Comparison of ENCODE assay signal across 9 cellular contexts in the genomic region with DNA sequence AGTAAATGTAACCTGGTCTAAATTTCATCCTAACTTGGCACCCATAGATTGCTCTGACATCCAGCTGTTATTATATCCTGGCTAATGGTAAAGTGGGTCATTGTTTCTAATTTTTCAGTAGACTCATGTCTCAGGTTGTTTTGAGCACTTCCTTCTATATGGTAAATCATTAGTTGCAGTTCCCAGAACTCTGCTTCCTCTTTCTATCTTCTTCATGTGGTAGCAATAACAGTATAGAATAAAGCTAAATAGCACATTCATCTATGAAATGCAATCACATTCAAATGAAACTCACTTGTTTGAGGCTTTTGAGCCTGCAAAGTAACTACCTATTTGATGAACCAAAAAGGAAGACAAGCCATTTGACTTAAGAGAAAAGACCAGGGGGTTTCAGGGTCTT.
DNase-seq lines count a peak whose midpoint lies in the region; ATAC-seq lines count a peak whose summit lies in the region.
"Had no signal": no experiment of that assay in that cellular context is flagged by ENCODE, and none has a peak within 500 bp of the region (broad histone marks: within the 10 kb centered on the region; RNA-seq: fewer than 3 reads in every experiment).

No MANE protein-coding gene starts in this region.

- H3K9me3 Mint-ChIP-seq in naive thymus-derived CD4-positive, alpha-beta T cell = peaks cover 0 to 2% (median 0%) of the 10 kb centered on the region in 11 donors
- H3K9me3 Mint-ChIP-seq: activated naive CD8-positive, alpha-beta T cell treated with anti-CD3 and anti-CD28 coated beads for 36 hours; effector memory CD8-positive, alpha-beta T cell had no signal

- H3K4me3 ChIP-seq in naive thymus-derived CD4-positive, alpha-beta T cell (ENCODE audit: low read length) = no peak overlapping the region

- peaks cover 0 to 9% (median 0%) of the 10 kb centered on the region in 5 donors for H3K36me3 Mint-ChIP-seq in naive thymus-derived CD4-positive, alpha-beta T cell
- H3K36me3 Mint-ChIP-seq: activated naive CD8-positive, alpha-beta T cell treated with anti-CD3 and anti-CD28 coated beads for 36 hours had no signal

- peaks cover 0 to 27% (median 5%) of the 10 kb centered on the region in 7 donors for H3K4me1 Mint-ChIP-seq in naive thymus-derived CD4-positive, alpha-beta T cell

- peak; percentile 23 for DNase-seq in KBM-7
- no peak for DNase-seq in naive thymus-derived CD4-positive, alpha-beta T cell
- no peak for DNase-seq in foreskin melanocyte
- no peak for DNase-seq in ureter (ENCODE audit: low spot score)
- no peak for DNase-seq in NCI-H446 (lab: John Stamatoyannopoulos, UW)
- DNase-seq: activated naive CD8-positive, alpha-beta T cell treated with anti-CD3 and anti-CD28 coated beads for 36 hours; effector memory CD8-positive, alpha-beta T cell had no signal

- H3K36me3 ChIP-seq in naive thymus-derived CD4-positive, alpha-beta T cell (ENCODE audit: control insufficient read depth in 2 of 3, insufficient read depth in 3 of 3, low read length in 3 of 3) = no peaks in the 10 kb centered on the region

- no peaks in the 10 kb centered on the region for H3K9me3 ChIP-seq in naive thymus-derived CD4-positive, alpha-beta T cell (ENCODE audit: control insufficient read depth in 2 of 3, low read length in 3 of 3)

- H3K4me1 ChIP-seq in naive thymus-derived CD4-positive, alpha-beta T cell (ENCODE audit: control insufficient read depth in 2 of 2, insufficient read depth in 2 of 2, low read length in 2 of 2) = peaks cover 0 to 34% of the 10 kb centered on the region in 2 donors

- ATAC-seq in GM19043 (IDR thresholded peaks at IDR 0.05; ENCODE audit: low read depth, unreplicated experiment) (peak; percentile 63), HG02763 (IDR thresholded peaks at IDR 0.05; ENCODE audit: unreplicated experiment) (peak; percentile 57)
- ATAC-seq in naive thymus-derived CD4-positive, alpha-beta T cell = peak; percentile 51
- ATAC-seq: effector memory CD8-positive, alpha-beta T cell had no signal

- CTCF ChIA-PET in naive thymus-derived CD4-positive, alpha-beta T cell (lab: Charles Lee) = no interaction called here

- no peak overlapping the region for H3K27ac ChIP-seq in naive thymus-derived CD4-positive, alpha-beta T cell (ENCODE audit: low read depth, low read length)

- peak overlapping the region in 1 of 9 donors; percentile 47 for H3K27ac Mint-ChIP-seq in naive thymus-derived CD4-positive, alpha-beta T cell
- H3K27ac Mint-ChIP-seq: activated naive CD8-positive, alpha-beta T cell treated with anti-CD3 and anti-CD28 coated beads for 36 hours; effector memory CD8-positive, alpha-beta T cell had no signal

- in situ Hi-C loops in KBM-7 (cut with MboI; ENCODE audit: low pct_unique_long_range_greater_than_20kb, low sequenced_read_pairs) = loop anchor here (25.0 kb wide), 1 partner anchor 362 kb away; a partner anchor contains a TSS

- no peaks in the 10 kb centered on the region for H3K27me3 Mint-ChIP-seq in naive thymus-derived CD4-positive, alpha-beta T cell
- H3K27me3 Mint-ChIP-seq: activated naive CD8-positive, alpha-beta T cell treated with anti-CD3 and anti-CD28 coated beads for 36 hours; effector memory CD8-positive, alpha-beta T cell had no signal

- H3K27me3 ChIP-seq in naive thymus-derived CD4-positive, alpha-beta T cell (ENCODE audit: control insufficient read depth in 2 of 2, insufficient read depth in 2 of 2, low read length in 2 of 2) = no peaks in the 10 kb centered on the region

- intact Hi-C loops in naive thymus-derived CD4-positive, alpha-beta T cell (cut with micrococcal nuclease) = no loop called here

- POLR2A ChIA-PET in naive thymus-derived CD4-positive, alpha-beta T cell (lab: Charles Lee) = no interaction called here

- H3K4me3 Mint-ChIP-seq in naive thymus-derived CD4-positive, alpha-beta T cell = peak overlapping the region in 1 of 10 donors; percentile 47
- H3K4me3 Mint-ChIP-seq: activated naive CD8-positive, alpha-beta T cell treated with anti-CD3 and anti-CD28 coated beads for 36 hours had no signal
